Comparison of ENCODE assay signal across 6 cellular contexts in genomic region chr9:33801943-33802500, GRCh38. TPM values are rescaled to one million over a fixed set of nuclear protein-coding genes. Genes with fewer than 3 reads are reported as not detected.
"Had no signal": no experiment of that assay in that cellular context is flagged by ENCODE, and none has a peak within 500 bp of the region (broad histone marks: within the 10 kb centered on the region; RNA-seq: fewer than 3 reads in every experiment).

No MANE protein-coding gene starts in this region.

RNA-seq across cellular contexts. Expression of gene PRSS3, which starts 6.7 kb away (rescaled TPM):
- total RNA-seq: subcutaneous adipose tissue, thyroid gland, tibial nerve, upper lobe of right lung, urinary bladder, uterus had no signal
